Comparison of ENCODE assay signal across 8 cellular contexts in the genomic region with DNA sequence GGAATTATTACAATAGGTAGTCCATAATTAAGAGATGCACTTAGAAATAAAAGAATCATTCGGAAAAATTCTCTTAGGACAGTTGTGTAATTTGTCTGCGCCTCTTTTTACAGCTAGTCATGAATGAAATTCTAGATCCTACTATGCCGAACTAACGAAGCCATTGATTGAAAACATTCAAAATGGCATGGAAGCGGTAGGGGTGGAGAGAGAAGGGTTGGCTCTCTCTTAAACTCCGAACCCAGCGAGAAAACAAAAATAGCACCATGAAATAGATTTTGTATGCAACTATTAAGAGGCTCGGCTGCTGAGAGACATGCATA. TPM values are rescaled to one million over a fixed set of nuclear protein-coding genes. Genes with fewer than 3 reads are reported as not detected.
DNase-seq lines count a peak whose midpoint lies in the region; ATAC-seq and TF ChIP-seq lines count a peak whose summit lies in the region.

No MANE protein-coding gene starts in this region.

- no peak for TF ChIP-seq CTCF in WI38 (IDR thresholded peaks at IDR 0.05; ENCODE audit: low read depth, low read length)
- TF ChIP-seq CTCF in hepatocyte (IDR thresholded peaks at IDR 0.05; ENCODE audit: poor library complexity), result no peak

- H3K9me2 ChIP-seq in hepatocyte (replicated peaks; ENCODE audit: insufficient read depth), result no peaks in the 10 kb centered on the region

- H3K27me3 ChIP-seq in hepatocyte, result no peaks in the 10 kb centered on the region

- H3K27me3 Mint-ChIP-seq in activated CD8-positive, alpha-beta memory T cell treated with anti-CD3 and anti-CD28 coated beads, Interleukin-2, amount 10 ng/mL, durations not matched to agents 7 days and 5 days, result no peaks in the 10 kb centered on the region
- no peaks in the 10 kb centered on the region for H3K27me3 Mint-ChIP-seq in stimulated activated memory B cell treated with anti-CD40 and anti-IgM and Interleukin-4, amounts not matched to agents 10 μg/mL and 1 μg/mL and 100 μg/mL, for 72 hours

- H3K9me3 ChIP-seq in hepatocyte (ENCODE audit: low read depth), result no peaks in the 10 kb centered on the region

- peak overlapping the region; percentile 93 for H3K27ac ChIP-seq in hepatocyte

- H3K27ac Mint-ChIP-seq in activated CD8-positive, alpha-beta memory T cell treated with anti-CD3 and anti-CD28 coated beads, Interleukin-2, amount 10 ng/mL, durations not matched to agents 7 days and 5 days, result peak overlapping the region; percentile 98
- H3K27ac Mint-ChIP-seq in stimulated activated memory B cell treated with anti-CD40 and anti-IgM and Interleukin-4, amounts not matched to agents 10 μg/mL and 1 μg/mL and 100 μg/mL, for 72 hours, result peak overlapping the region; percentile 84

- DNase-seq in activated CD8-positive, alpha-beta memory T cell treated with anti-CD3 and anti-CD28 coated beads, Interleukin-2, amount 10 ng/mL, durations not matched to agents 7 days and 5 days, result no peak
- DNase-seq in activated CD8-positive, alpha-beta memory T cell treated with anti-CD3 and anti-CD28 coated beads, Interleukin-2, amount 50 U/mL, for 48 hours, result no peak
- peak; percentile 26 for DNase-seq in hepatocyte (ENCODE audit: low spot score)
- no peak for DNase-seq in HUDEP-2 (lab: John Stamatoyannopoulos, UW; ENCODE audit: unreplicated experiment in 76 of 76)
- no peak for DNase-seq in activated CD4-positive, alpha-beta T cell treated with anti-CD3 and anti-CD28 coated beads for 1 hour
- DNase-seq in NCI-H146 (lab: John Stamatoyannopoulos, UW), result no peak

- H3K4me1 Mint-ChIP-seq in activated CD8-positive, alpha-beta memory T cell treated with anti-CD3 and anti-CD28 coated beads, Interleukin-2, amount 10 ng/mL, durations not matched to agents 7 days and 5 days, result peaks cover 54% of the 10 kb centered on the region
- peaks cover 17% of the 10 kb centered on the region for H3K4me1 Mint-ChIP-seq in stimulated activated memory B cell treated with anti-CD40 and anti-IgM and Interleukin-4, amounts not matched to agents 10 μg/mL and 1 μg/mL and 100 μg/mL, for 72 hours

- peak overlapping the region; percentile 93 for H3K4me3 ChIP-seq in WI38 (ENCODE audit: low read depth, low read length)
- peak overlapping the region; percentile 98 for H3K4me3 ChIP-seq in hepatocyte

- no peaks in the 10 kb centered on the region for H3K36me3 ChIP-seq in hepatocyte (replicated peaks; ENCODE audit: insufficient read depth, low read depth)

- peaks cover 7% of the 10 kb centered on the region for H4K20me1 ChIP-seq in hepatocyte (ENCODE audit: insufficient read depth, poor library complexity, severe bottlenecking)

- H2AFZ ChIP-seq in hepatocyte, result peak overlapping the region; percentile 92

- 2% methylated on average over 8 of the region's 8 CpGs for WGBS in hepatocyte (ENCODE audit: low lambda C conversion rate, missing lambda C conversion rate)

- peak overlapping the region; percentile 92 for H3K4me3 Mint-ChIP-seq in activated CD8-positive, alpha-beta memory T cell treated with anti-CD3 and anti-CD28 coated beads, Interleukin-2, amount 10 ng/mL, durations not matched to agents 7 days and 5 days
- peak overlapping the region; percentile 92 for H3K4me3 Mint-ChIP-seq in stimulated activated memory B cell treated with anti-CD40 and anti-IgM and Interleukin-4, amounts not matched to agents 10 μg/mL and 1 μg/mL and 100 μg/mL, for 72 hours

- CTCF ChIA-PET in activated CD8-positive, alpha-beta memory T cell treated with anti-CD3 and anti-CD28 coated beads, Interleukin-2, amount 10 ng/mL, durations not matched to agents 7 days and 5 days (lab: Charles Lee), result interaction anchor here (1.2 kb wide), 1 partner anchor 37 kb away, joined by 4 read pairs; no protein-coding TSS in a partner anchor

- ATAC-seq in activated CD8-positive, alpha-beta memory T cell treated with anti-CD3 and anti-CD28 coated beads, Interleukin-2, amount 10 ng/mL, durations not matched to agents 7 days and 5 days, result no peak
- no peak for ATAC-seq in stimulated activated memory B cell treated with anti-CD40 and anti-IgM and Interleukin-4, amounts not matched to agents 10 μg/mL and 1 μg/mL and 100 μg/mL, for 72 hours

- H3K4me1 ChIP-seq in hepatocyte (ENCODE audit: insufficient read depth), result peaks cover 7% of the 10 kb centered on the region

- H3K9me3 Mint-ChIP-seq in activated CD8-positive, alpha-beta memory T cell treated with anti-CD3 and anti-CD28 coated beads, Interleukin-2, amount 10 ng/mL, durations not matched to agents 7 days and 5 days (ENCODE audit: low read depth), result no peaks in the 10 kb centered on the region
- H3K9me3 Mint-ChIP-seq in stimulated activated memory B cell treated with anti-CD40 and anti-IgM and Interleukin-4, amounts not matched to agents 10 μg/mL and 1 μg/mL and 100 μg/mL, for 72 hours, result no peaks in the 10 kb centered on the region

- peaks cover 35% of the 10 kb centered on the region for H3K36me3 Mint-ChIP-seq in activated CD8-positive, alpha-beta memory T cell treated with anti-CD3 and anti-CD28 coated beads, Interleukin-2, amount 10 ng/mL, durations not matched to agents 7 days and 5 days
- H3K36me3 Mint-ChIP-seq in stimulated activated memory B cell treated with anti-CD40 and anti-IgM and Interleukin-4, amounts not matched to agents 10 μg/mL and 1 μg/mL and 100 μg/mL, for 72 hours, result no peaks in the 10 kb centered on the region

- H3K79me2 ChIP-seq in hepatocyte, result peaks cover 57% of the 10 kb centered on the region

- peak overlapping the region; percentile 88 for H3K4me2 ChIP-seq in hepatocyte

RNA-seq across cellular contexts. Expression of a gene that starts 1.1 kb away (rescaled TPM):
- total RNA-seq in activated CD8-positive, alpha-beta memory T cell treated with anti-CD3 and anti-CD28 coated beads, Interleukin-2, amount 10 ng/mL, durations not matched to agents 7 days and 5 days, result 10 to 100 TPM; 20.3 to 60.0 TPM
- total RNA-seq in hepatocyte, result 15.3 and 23.5 TPM in 2 replicates
- 2.6 and 5.9 TPM in 2 replicates for polyA plus RNA-seq in hepatocyte
